Comparison of ENCODE assay signal across 25 cellular contexts in the genomic region with DNA sequence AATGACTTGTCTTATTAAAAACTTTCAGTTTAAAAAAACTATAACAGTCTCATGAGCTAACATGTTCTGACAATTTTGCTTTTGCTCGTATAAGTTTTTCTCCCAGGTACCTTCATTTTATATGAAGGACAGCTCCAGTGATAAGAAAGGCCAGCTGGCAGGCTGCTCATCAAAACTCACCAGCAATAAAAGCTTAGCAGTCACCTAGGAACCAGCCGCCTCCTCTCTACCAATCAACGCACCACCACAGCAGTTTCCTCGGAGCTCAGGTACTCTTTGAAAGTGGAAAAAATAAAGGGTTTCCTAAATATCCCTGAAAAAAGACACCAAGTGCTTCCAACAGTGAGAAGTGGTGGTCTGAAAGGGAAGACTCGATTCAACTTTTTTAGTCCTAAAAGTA.
"Had no signal": no experiment of that assay in that cellular context is flagged by ENCODE, and none has a peak within 500 bp of the region (broad histone marks: within the 10 kb centered on the region; RNA-seq: fewer than 3 reads in every experiment).

No MANE protein-coding gene starts in this region.

- H3K4me1 Mint-ChIP-seq: immature natural killer cell, natural killer cell had no signal

- H3K27me3 ChIP-seq: esophagus muscularis mucosa, gastroesophageal sphincter, left lung, ovary, right lobe of liver, suprapubic skin, transverse colon, upper lobe of right lung, uterus had no signal

- H3K36me3 ChIP-seq: esophagus muscularis mucosa, gastroesophageal sphincter, left lung, lower lobe of right lung, ovary, right lobe of liver, suprapubic skin, transverse colon, upper lobe of right lung, uterus had no signal

- H3K4me1 ChIP-seq: esophagus muscularis mucosa, foreskin keratinocyte, gastroesophageal sphincter, left lung, lower lobe of right lung, psoas muscle, right lobe of liver, transverse colon, upper lobe of right lung, uterus had no signal

- H3K9me3 ChIP-seq: esophagus muscularis mucosa, gastroesophageal sphincter, left lung, lower lobe of right lung, ovary, psoas muscle, right lobe of liver, suprapubic skin, transverse colon, upper lobe of right lung, uterus had no signal

- H3K27ac Mint-ChIP-seq: immature natural killer cell; natural killer cell; stimulated activated naive CD8-positive, alpha-beta T cell treated with anti-CD3 and anti-CD28 coated beads, Interleukin-15, amount 100 ng/mL, for 72 hours had no signal

- H3K27ac ChIP-seq: esophagus muscularis mucosa, foreskin keratinocyte, gastroesophageal sphincter, left lung, lower lobe of right lung, ovary, psoas muscle, right lobe of liver, suprapubic skin, transverse colon, upper lobe of right lung, uterus had no signal

- H3K9me3 Mint-ChIP-seq: immature natural killer cell; natural killer cell; stimulated activated naive CD8-positive, alpha-beta T cell treated with anti-CD3 and anti-CD28 coated beads, Interleukin-15, amount 100 ng/mL, for 72 hours had no signal

- H3K4me2 ChIP-seq: smooth muscle cell had no signal

- H3K4me3 Mint-ChIP-seq: immature natural killer cell; natural killer cell; stimulated activated naive CD8-positive, alpha-beta T cell treated with anti-CD3 and anti-CD28 coated beads, Interleukin-15, amount 100 ng/mL, for 72 hours had no signal

- ATAC-seq: foreskin keratinocyte; gastroesophageal sphincter; lower lobe of right lung; natural killer cell; psoas muscle; right lobe of liver; stimulated activated naive CD8-positive, alpha-beta T cell treated with anti-CD3 and anti-CD28 coated beads, Interleukin-15, amount 100 ng/mL, for 72 hours; upper lobe of right lung had no signal

- H3K36me3 Mint-ChIP-seq: immature natural killer cell, natural killer cell had no signal

- H3K4me3 ChIP-seq: esophagus muscularis mucosa, gastroesophageal sphincter, left lung, lower lobe of right lung, ovary, psoas muscle, right lobe of liver, smooth muscle cell, suprapubic skin, transverse colon, upper lobe of right lung, uterus had no signal

- DNase-seq: effector CD8-positive, alpha-beta T cell; foreskin keratinocyte; hypothalamus; immature natural killer cell; left lung; lower lobe of right lung; natural killer cell; occipital lobe; ovary; posterior cingulate gyrus; psoas muscle; right lobe of liver; stimulated activated CD4-positive, alpha-beta T cell treated with anti-CD3 and anti-CD28 coated beads, Interleukin-12 subunit alpha, Interleukin-12 subunit beta, amount 100 ng/mL, for 4 hours; stimulated activated CD4-positive, alpha-beta T cell treated with anti-CD3 and anti-CD28 coated beads, Interleukin-1b, Interleukin-23, amount 100 ng/mL, for 48 hours; stimulated activated CD4-positive, alpha-beta T cell treated with anti-CD3 and anti-CD28 coated beads, Interleukin-4, amount 100 ng/mL, for 1 hour; stimulated activated CD8-positive, alpha-beta memory T cell treated with anti-CD3 and anti-CD28 coated beads, Interleukin-4, amount 100 ng/mL, for 48 hours; stimulated activated naive CD4-positive, alpha-beta T cell; stimulated activated naive CD8-positive, alpha-beta T cell treated with anti-CD3 and anti-CD28 coated beads, Interleukin-15, amount 100 ng/mL, for 72 hours; transverse colon; upper lobe of right lung; uterus had no signal
